Comparison of ENCODE assay signal across 8 cellular contexts in genomic region chr1:36160388-36160948, GRCh38. TPM values are rescaled to one million over a fixed set of nuclear protein-coding genes. Genes with fewer than 3 reads are reported as not detected.
DNase-seq lines count a peak whose midpoint lies in the region; ATAC-seq and TF ChIP-seq lines count a peak whose summit lies in the region.

No MANE protein-coding gene starts in this region.

- peaks cover 51 to 80% (median 64%) of the 10 kb centered on the region in 3 donors for H3K4me1 ChIP-seq in esophagus squamous epithelium

- H3K36me3 ChIP-seq in esophagus squamous epithelium: peaks cover 0 to 5% (median 0%) of the 10 kb centered on the region in 3 donors

- no peak for TF ChIP-seq POLR2A in esophagus squamous epithelium (IDR thresholded peaks at IDR 0.05)

- DNase-seq in esophagus squamous epithelium (lab: John Stamatoyannopoulos, UW): no peak
- DNase-seq in retinal pigment epithelial cell (ENCODE audit: low read depth): no peak
- DNase-seq in NCI-H510A (lab: John Stamatoyannopoulos, UW): no peak
- DNase-seq in SHP77 treated with DMSO at 0.1 percent for 48 hours (lab: John Stamatoyannopoulos, UW): no peak

- 48 to 76% methylated on average over 3 to 4 of the region's 4 CpGs for WGBS in esophagus squamous epithelium, 2 donors

- no peaks in the 10 kb centered on the region for H3K27me3 ChIP-seq in esophagus squamous epithelium

- H3K4me3 ChIP-seq in GM08714 (ENCODE audit: low read length) (peak overlapping the region; percentile 46; the same call in 1 of the 2 replicates), esophagus squamous epithelium (peak overlapping the region in 3 of 4 donors; percentile 36 to 59 (median 39)), retinal pigment epithelial cell (ENCODE audit: low read length) (peak overlapping the region; percentile 38)

- peak overlapping the region; percentile 85 to 100 (median 94) for H3K27ac ChIP-seq in esophagus squamous epithelium

- TF ChIP-seq CTCF in esophagus squamous epithelium (IDR thresholded peaks at IDR 0.05) (no peak), retinal pigment epithelial cell (conservative IDR thresholded peaks at IDR 0.05; ENCODE audit: low read depth, low read length) (no peak)

- no peaks in the 10 kb centered on the region for H3K9me3 ChIP-seq in esophagus squamous epithelium

- intact Hi-C loops in esophagus squamous epithelium (cut with DNase I): no loop called here

- no peak for ATAC-seq in SK-N-SH treated with all-trans-retinoic acid at 6 μM for 48 hours
- no peak for ATAC-seq in GM21619 (IDR thresholded peaks at IDR 0.05; ENCODE audit: unreplicated experiment)
- no peak for ATAC-seq in GM19023 (IDR thresholded peaks at IDR 0.05; ENCODE audit: unreplicated experiment)

TF ChIP-seq in SK-N-SH treated with all-trans-retinoic acid at 6 μM for 48 hours, 23 proteins besides CTCF, POLR2A, EP300 and RAD21:
- TF ChIP-seq PATZ1 (CRISPR knock-in tag; IDR thresholded peaks at IDR 0.05; ENCODE audit: borderline replicate concordance) (no peak), OSR1 (CRISPR knock-in tag; IDR thresholded peaks at IDR 0.05) (no peak), CREB5 (CRISPR knock-in tag; IDR thresholded peaks at IDR 0.05; ENCODE audit: low read depth) (no peak), ZNF565 (CRISPR knock-in tag; conservative IDR thresholded peaks at IDR 0.05; ENCODE audit: low read depth) (no peak), BACH2 (CRISPR knock-in tag; IDR thresholded peaks at IDR 0.05; ENCODE audit: borderline replicate concordance) (no peak), TCF4 (CRISPR knock-in tag; IDR thresholded peaks at IDR 0.05; ENCODE audit: borderline replicate concordance) (peak; percentile 15; the same call in 1 of the 2 replicates), RARB (CRISPR knock-in tag; IDR thresholded peaks at IDR 0.05) (no peak), TSHZ2 (CRISPR knock-in tag; IDR thresholded peaks at IDR 0.05) (no peak)
TF ChIP-seq in SK-N-SH treated with all-trans-retinoic acid at 6 μM for 48 hours: peak in this region for 1.

RNA-seq across cellular contexts. Expression of gene MAP7D1, which starts 4.5 kb away (rescaled TPM):
- total RNA-seq in esophagus squamous epithelium: 100 to 1,000 TPM in 2 of 4 donors, 10 to 100 TPM in 2; 59.4 to 180 (median 92.9) TPM

RNA-seq across cellular contexts. Expression of gene TRAPPC3, which starts 11.2 kb away (rescaled TPM):
- 100 to 1,000 TPM in 2 of 4 donors, 10 to 100 TPM in 2; 68.3 to 132 (median 112) TPM for total RNA-seq in esophagus squamous epithelium

RNA-seq across cellular contexts. Expression of gene COL8A2, which starts 35.4 kb away (rescaled TPM):
- total RNA-seq in esophagus squamous epithelium: 1 to 10 TPM; 4.0 to 7.4 (median 5.1) TPM
